ENCODE assay signal across 8 cellular contexts in genomic region chr16:370443-370842, GRCh38. TPM values are rescaled to one million over a fixed set of nuclear protein-coding genes. Genes with fewer than 3 reads are reported as not detected.
DNase-seq lines count a peak whose midpoint lies in the region; ATAC-seq, FAIRE-seq and TF ChIP-seq lines count a peak whose summit lies in the region.

TSS of gene MRPL28 (minus strand) at chr16:370538. CDS start at chr16:370218, 320 bp downstream.

- H3K27ac Mint-ChIP-seq in activated CD4-positive, alpha-beta T cell treated with anti-CD3 and anti-CD28 coated beads, Interleukin-2, amount 10 ng/mL, durations not matched to agents 7 days and 5 days: peak within 1 kb of the TSS; percentile 96

- peak within 1 kb of the TSS; percentile 35 to 68 for H3K27ac ChIP-seq in coronary artery

- CTCF ChIA-PET in activated CD4-positive, alpha-beta T cell treated with anti-CD3 and anti-CD28 coated beads, Interleukin-2, amount 10 ng/mL, durations not matched to agents 7 days and 5 days (lab: Charles Lee): interaction anchor here (0.6 to 1.5 kb wide), 4 partner anchors 8 to 305 kb away, joined by 3 to 5 read pairs (median 3); no protein-coding TSS in a partner anchor

- TF ChIP-seq CTCF in coronary artery (IDR thresholded peaks at IDR 0.05): no peak

- FAIRE-seq in GM19239 (lab: Jason Lieb, UNC): peak; percentile 99

- peak within 1 kb of the TSS; percentile 73 for H3K4me3 ChIP-seq in coronary artery

- ATAC-seq in HG03520 (IDR thresholded peaks at IDR 0.05; ENCODE audit: unreplicated experiment): peak; percentile 82

- H3K4me3 Mint-ChIP-seq in activated CD4-positive, alpha-beta T cell treated with anti-CD3 and anti-CD28 coated beads, Interleukin-2, amount 10 ng/mL, durations not matched to agents 7 days and 5 days: peak within 1 kb of the TSS; percentile 95

- POLR2A ChIA-PET in activated CD4-positive, alpha-beta T cell treated with anti-CD3 and anti-CD28 coated beads, Interleukin-2, amount 10 ng/mL, durations not matched to agents 7 days and 5 days (lab: Charles Lee): interaction anchor here (1.0 kb wide), 1 partner anchor 10 kb away, joined by 3 read pairs; no protein-coding TSS in a partner anchor

- H3K4me1 Mint-ChIP-seq in activated CD4-positive, alpha-beta T cell treated with anti-CD3 and anti-CD28 coated beads, Interleukin-2, amount 10 ng/mL, durations not matched to agents 7 days and 5 days: peaks cover 20% of the 10 kb centered on the region

- no peaks in the 10 kb centered on the region for H3K9me3 Mint-ChIP-seq in activated CD4-positive, alpha-beta T cell treated with anti-CD3 and anti-CD28 coated beads, Interleukin-2, amount 10 ng/mL, durations not matched to agents 7 days and 5 days

- DNase-seq in Ammon's horn (ENCODE audit: low spot score): peak; percentile 98
- DNase-seq in GM19239 (ENCODE audit: insufficient read length, low spot score): peak; percentile 100
- peak; percentile 89 for DNase-seq in NCI-H748 (lab: John Stamatoyannopoulos, UW; ENCODE audit: unreplicated experiment)
- peak; percentile 96 for DNase-seq in activated CD4-positive, alpha-beta T cell treated with anti-CD3 and anti-CD28 coated beads, Interleukin-2, amount 10 ng/mL, durations not matched to agents 7 days and 5 days
- peak; percentile 95 for DNase-seq in coronary artery (ENCODE audit: low spot score)
- peak; percentile 97 for DNase-seq in left kidney (ENCODE audit: low read depth, low spot score)
- peak; percentile 95 for DNase-seq in stimulated activated CD4-positive, alpha-beta T cell treated with anti-CD3 and anti-CD28 coated beads, Interleukin-1b, Interleukin-23, amount 100 ng/mL, for 48 hours

- H3K27me3 Mint-ChIP-seq in activated CD4-positive, alpha-beta T cell treated with anti-CD3 and anti-CD28 coated beads, Interleukin-2, amount 10 ng/mL, durations not matched to agents 7 days and 5 days: no peaks in the 10 kb centered on the region

- H3K36me3 Mint-ChIP-seq in activated CD4-positive, alpha-beta T cell treated with anti-CD3 and anti-CD28 coated beads, Interleukin-2, amount 10 ng/mL, durations not matched to agents 7 days and 5 days (ENCODE audit: low read depth): peaks cover 17% of the 10 kb centered on the region

RNA-seq across cellular contexts. Expression of gene MRPL28, which starts in this region (rescaled TPM):
- 10 to 100 TPM; 78.4 to 80.0 TPM for total RNA-seq in activated CD4-positive, alpha-beta T cell treated with anti-CD3 and anti-CD28 coated beads, Interleukin-2, amount 10 ng/mL, durations not matched to agents 7 days and 5 days

Comparison
In these comparisons a context has a peak if more than half of its experiments do, and no peak if none do; other contexts are left out.
1. Peak in every context shown above with its lines: DNase-seq, ATAC-seq, H3K4me3 ChIP-seq and H3K27ac ChIP-seq.